Comparison of ENCODE assay signal across 8 cellular contexts in genomic region chr14:102140027-102140749, GRCh38. TPM values are rescaled to one million over a fixed set of nuclear protein-coding genes. Genes with fewer than 3 reads are reported as not detected.
A peak's percentile ranks its signal among the peaks of the same experiment; 100 is the strongest.
DNase-seq lines count a peak whose midpoint lies in the region; ATAC-seq, FAIRE-seq and TF ChIP-seq lines count a peak whose summit lies in the region.

No MANE protein-coding gene starts in this region.

- POLR2A ChIA-PET in naive thymus-derived CD8-positive, alpha-beta T cell (lab: Charles Lee): interaction anchor here (0.8 to 1.5 kb wide), 3 partner anchors 179 to 331 kb away, joined by 3 to 5 read pairs (median 3); partner anchors contain the start of gene ZNF839

- H3K27me3 Mint-ChIP-seq in naive thymus-derived CD8-positive, alpha-beta T cell: no peaks in the 10 kb centered on the region

- H3K36me3 ChIP-seq in MG63 (no peaks in the 10 kb centered on the region), esophagus squamous epithelium (peaks cover 0 to 22% (median 0%) of the 10 kb centered on the region in 3 donors), testis (ENCODE audit: low read depth, missing control alignments) (no peaks in the 10 kb centered on the region)

- 0 to 1% methylated on average over 16 to 19 of the region's 48 CpGs for WGBS in esophagus squamous epithelium, 2 donors
- 0 to 1% methylated on average over 25 to 48 of the region's 48 CpGs for WGBS in testis, 2 donors

- H3K4me1 Mint-ChIP-seq in naive thymus-derived CD8-positive, alpha-beta T cell: peaks cover 14 to 38% (median 31%) of the 10 kb centered on the region in 4 donors

- H3K27me3 ChIP-seq in MG63: no peaks in the 10 kb centered on the region
- no peaks in the 10 kb centered on the region for H3K27me3 ChIP-seq in esophagus squamous epithelium
- H3K27me3 ChIP-seq in testis: no peaks in the 10 kb centered on the region

- H3K4me1 ChIP-seq in esophagus squamous epithelium (peaks cover 6 to 40% (median 16%) of the 10 kb centered on the region in 3 donors), testis (peaks cover 10% of the 10 kb centered on the region)

- peak overlapping the region; percentile 93 to 99 (median 98) for H3K4me3 Mint-ChIP-seq in naive thymus-derived CD8-positive, alpha-beta T cell

- TF ChIP-seq POLR2A in H54 (IDR thresholded peaks at IDR 0.05; ENCODE audit: low read depth, low read length): no peak
- peak in 1 of 4 donors; percentile 11 for TF ChIP-seq POLR2A in esophagus squamous epithelium (IDR thresholded peaks at IDR 0.05)
- TF ChIP-seq POLR2A in testis (IDR thresholded peaks at IDR 0.05): no peak

- no peaks in the 10 kb centered on the region for H3K9me3 Mint-ChIP-seq in naive thymus-derived CD8-positive, alpha-beta T cell

- peak overlapping the region; percentile 94 to 99 (median 98) for H3K27ac Mint-ChIP-seq in naive thymus-derived CD8-positive, alpha-beta T cell

- TF ChIP-seq CTCF in esophagus squamous epithelium (IDR thresholded peaks at IDR 0.05): no peak
- TF ChIP-seq CTCF in testis (IDR thresholded peaks at IDR 0.05): no peak

- peak; percentile 14 to 26 for ATAC-seq in naive thymus-derived CD8-positive, alpha-beta T cell

- peaks cover 0 to 19% (median 3%) of the 10 kb centered on the region in 3 donors for H3K36me3 Mint-ChIP-seq in naive thymus-derived CD8-positive, alpha-beta T cell

- H3K4me3 ChIP-seq in GM08714 (ENCODE audit: low read length): peak overlapping the region; percentile 82
- peak overlapping the region; percentile 93 for H3K4me3 ChIP-seq in MG63
- peak overlapping the region; percentile 57 to 99 (median 92) for H3K4me3 ChIP-seq in esophagus squamous epithelium
- peak overlapping the region; percentile 93 to 99 for H3K4me3 ChIP-seq in testis

- intact Hi-C loops in esophagus squamous epithelium (cut with DNase I): no loop called here
- intact Hi-C loops in testis (cut with DNase I; ENCODE audit: low total_unique reads): no loop called here

- no peak for FAIRE-seq in H54 (lab: Jason Lieb, UNC)

- peak overlapping the region; percentile 87 to 98 (median 94) for H3K27ac ChIP-seq in esophagus squamous epithelium
- H3K27ac ChIP-seq in testis: peak overlapping the region; percentile 94 to 98

- H3K9me3 ChIP-seq in MG63: no peaks in the 10 kb centered on the region
- H3K9me3 ChIP-seq in esophagus squamous epithelium: no peaks in the 10 kb centered on the region
- no peaks in the 10 kb centered on the region for H3K9me3 ChIP-seq in testis

- peak; percentile 34 for DNase-seq in H54 (ENCODE audit: insufficient read length, low spot score)
- DNase-seq in MG63: peak; percentile 17
- DNase-seq in activated T-cell treated with anti-CD3 and anti-CD28 coated beads for 24 hours (ENCODE audit: low read depth): peak; percentile 3
- no peak for DNase-seq in esophagus squamous epithelium (lab: John Stamatoyannopoulos, UW)
- peak in 8 of 10 donors; percentile 9 to 67 (median 16) for DNase-seq in naive thymus-derived CD8-positive, alpha-beta T cell
- peak; percentile 55 for DNase-seq in testis
- no peak for DNase-seq in NCI-H1436 (lab: John Stamatoyannopoulos, UW)

RNA-seq across cellular contexts. Expression of gene WDR20, which starts 0.5 kb away (rescaled TPM):
- total RNA-seq in MG63 (2014; rRNA removed; shearing (Covaris generic); ENCODE audit: low replicate concordance): 11.2 and 11.8 TPM in 2 replicates
- total RNA-seq in esophagus squamous epithelium (10 to 100 TPM; 16.0 to 21.9 (median 19.1) TPM), testis (10 to 100 TPM; 46.5 to 56.4 TPM)
- total RNA-seq in naive thymus-derived CD8-positive, alpha-beta T cell: 10 to 100 TPM; 50.0 to 56.9 TPM
- polyA plus RNA-seq in naive thymus-derived CD8-positive, alpha-beta T cell: 10 to 100 TPM; 11.3 to 15.0 (median 12.9) TPM
- 69.2 TPM for polyA plus RNA-seq in testis (ENCODE audit: insufficient read depth, low read depth, low replicate concordance)

RNA-seq across cellular contexts. Expression of gene HSP90AA1, which starts 53.3 kb away (rescaled TPM):
- 158 and 180 TPM in 2 replicates for total RNA-seq in MG63 (2014; rRNA removed; shearing (Covaris generic); ENCODE audit: low replicate concordance)
- total RNA-seq in esophagus squamous epithelium: 100 to 1,000 TPM; 224 to 950 (median 420) TPM
- total RNA-seq in naive thymus-derived CD8-positive, alpha-beta T cell: 100 to 1,000 TPM; 356 to 373 TPM
- 100 to 1,000 TPM; 401 to 445 (median 427) TPM for polyA plus RNA-seq in naive thymus-derived CD8-positive, alpha-beta T cell
- total RNA-seq in testis: 100 to 1,000 TPM; 519 to 638 TPM
- 385 TPM for polyA plus RNA-seq in testis (ENCODE audit: insufficient read depth, low read depth, low replicate concordance)

Comparison
In these comparisons a context has a peak if more than half of its experiments do, and no peak if none do; other contexts are left out.
1. DNase-seq: peak in H54 (single experiment), MG63 (single experiment), activated T-cell treated with anti-CD3 and anti-CD28 coated beads for 24 hours (single experiment), naive thymus-derived CD8-positive, alpha-beta T cell (8 of 10) and testis (single experiment); none in esophagus squamous epithelium (single experiment) and NCI-H1436 (single experiment).
2. Peak in every context shown above with its lines, with median percentiles within 50 percentile points of each other: H3K4me3 ChIP-seq.